Comparison of ENCODE assay signal across 8 cellular contexts in the genomic region with DNA sequence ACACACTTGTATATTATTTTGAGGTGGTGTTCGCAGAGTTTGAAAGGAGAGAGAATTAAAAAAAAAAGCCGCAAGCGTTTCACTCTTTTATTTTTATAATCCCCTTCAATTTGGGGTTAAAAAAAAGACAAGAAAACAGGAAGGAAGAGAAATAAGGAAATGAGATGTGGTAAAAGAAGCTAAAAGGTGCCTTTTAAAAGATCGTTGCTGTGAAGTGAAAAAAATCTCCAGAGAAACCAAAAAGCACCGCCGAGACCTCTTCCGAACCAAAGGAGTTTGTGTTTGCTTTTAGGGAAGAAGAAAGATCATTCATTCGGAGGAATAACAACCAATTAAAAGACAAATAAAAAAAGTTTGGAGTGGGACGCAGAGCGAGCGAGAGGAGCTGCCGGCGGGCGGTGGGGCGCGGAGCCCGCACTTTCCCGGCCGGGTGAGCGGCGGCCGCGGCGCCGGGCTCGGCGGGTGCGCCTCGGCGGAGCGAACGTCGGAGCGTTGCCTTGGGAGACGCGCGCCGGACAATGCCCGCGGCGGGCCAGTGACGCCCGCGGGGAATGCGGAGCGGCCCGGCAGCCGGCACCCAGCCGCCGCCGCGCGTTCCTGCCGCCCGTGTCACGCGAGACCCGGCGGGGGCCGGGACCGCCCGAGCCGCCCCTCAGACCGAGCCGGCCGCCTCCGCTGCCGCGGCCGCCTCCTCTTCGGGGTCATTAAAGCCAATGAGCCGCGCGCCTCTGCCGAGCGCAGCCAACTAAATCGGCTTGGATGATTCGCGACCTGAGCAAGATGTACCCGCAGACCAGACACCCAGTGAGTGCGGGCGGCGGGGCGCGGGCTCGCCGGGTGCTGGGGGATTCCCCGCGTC. TPM values are rescaled to one million over a fixed set of nuclear protein-coding genes. Genes with fewer than 3 reads are reported as not detected.
DNase-seq lines count a peak whose midpoint lies in the region; ATAC-seq and TF ChIP-seq lines count a peak whose summit lies in the region.

No MANE protein-coding gene starts in this region.

- H3K4me3 Mint-ChIP-seq in activated T-helper 17 cell treated with anti-CD3 and anti-CD28 coated beads, Interleukin-2, amount 50 U/mL, for 72 hours: peak overlapping the region; percentile 88
- peak overlapping the region; percentile 95 for H3K4me3 Mint-ChIP-seq in neural progenitor cell

- H2AFZ ChIP-seq in neural progenitor cell (replicated peaks): no peak overlapping the region

- no peak for TF ChIP-seq CTCF in neural progenitor cell (IDR thresholded peaks at IDR 0.05)

- ATAC-seq in activated T-helper 17 cell treated with anti-CD3 and anti-CD28 coated beads, Interleukin-2, amount 50 U/mL, for 72 hours (replicated peaks): no peak

- H3K9me3 Mint-ChIP-seq in activated T-helper 17 cell treated with anti-CD3 and anti-CD28 coated beads, Interleukin-2, amount 50 U/mL, for 72 hours: no peaks in the 10 kb centered on the region
- peaks cover 10% of the 10 kb centered on the region for H3K9me3 Mint-ChIP-seq in neural progenitor cell

- H3K27me3 Mint-ChIP-seq in activated T-helper 17 cell treated with anti-CD3 and anti-CD28 coated beads, Interleukin-2, amount 50 U/mL, for 72 hours: no peaks in the 10 kb centered on the region
- H3K27me3 Mint-ChIP-seq in neural progenitor cell (ENCODE audit: insufficient read depth, low read depth): peaks cover 14% of the 10 kb centered on the region

- peak; percentile 81 for DNase-seq in activated gamma-delta T cell (lab: John Stamatoyannopoulos, UW)
- no peak for DNase-seq in activated gamma-delta T cell treated with Interleukin-2 at 50 U/mL for 16 hours
- DNase-seq in NCI-H226: peak; percentile 20
- peak; percentile 55 for DNase-seq in glomerular visceral epithelial cell (ENCODE audit: extremely low spot score)
- DNase-seq in neural progenitor cell (ENCODE audit: low spot score): peak; percentile 83
- DNase-seq in COLO829 (ENCODE audit: low spot score): no peak
- DNase-seq in GOT3 (lab: John Stamatoyannopoulos, UW): no peak

- H3K4me1 ChIP-seq in neural progenitor cell: peaks cover 22% of the 10 kb centered on the region

- H3K4me3 ChIP-seq in neural progenitor cell: peak overlapping the region; percentile 96

- H3K27me3 ChIP-seq in neural progenitor cell: peaks cover 6% of the 10 kb centered on the region

- peaks cover 11% of the 10 kb centered on the region for H3K36me3 Mint-ChIP-seq in activated T-helper 17 cell treated with anti-CD3 and anti-CD28 coated beads, Interleukin-2, amount 50 U/mL, for 72 hours (ENCODE audit: low read depth)
- H3K36me3 Mint-ChIP-seq in neural progenitor cell: peaks cover 26% of the 10 kb centered on the region

- H3K4me1 Mint-ChIP-seq in activated T-helper 17 cell treated with anti-CD3 and anti-CD28 coated beads, Interleukin-2, amount 50 U/mL, for 72 hours: peaks cover 12% of the 10 kb centered on the region
- H3K4me1 Mint-ChIP-seq in neural progenitor cell: peaks cover 26% of the 10 kb centered on the region

- H4K20me1 ChIP-seq in neural progenitor cell (ENCODE audit: low read depth): peaks cover 50% of the 10 kb centered on the region

- peaks cover 9% of the 10 kb centered on the region for H3K36me3 ChIP-seq in neural progenitor cell

- H3K27ac ChIP-seq in neural progenitor cell: peak overlapping the region; percentile 94

- peaks cover 56% of the 10 kb centered on the region for H3K79me2 ChIP-seq in neural progenitor cell (ENCODE audit: low read depth)

- peak overlapping the region; percentile 88 for H3K4me2 ChIP-seq in neural progenitor cell

- H3F3A ChIP-seq in neural progenitor cell (ENCODE audit: low read depth): peaks cover 21% of the 10 kb centered on the region

- H3K27ac Mint-ChIP-seq in activated T-helper 17 cell treated with anti-CD3 and anti-CD28 coated beads, Interleukin-2, amount 50 U/mL, for 72 hours: no peak overlapping the region
- no peak overlapping the region for H3K27ac Mint-ChIP-seq in neural progenitor cell

- no peaks in the 10 kb centered on the region for H3K9me3 ChIP-seq in neural progenitor cell (ENCODE audit: low read depth)

- peak overlapping the region; percentile 85 for H3K9ac ChIP-seq in neural progenitor cell

RNA-seq across cellular contexts. Expression of gene TLE4, which starts 0.5 kb away (rescaled TPM):
- 10 to 100 TPM; 17.4 to 19.3 TPM for total RNA-seq in activated T-helper 17 cell treated with anti-CD3 and anti-CD28 coated beads, Interleukin-2, amount 50 U/mL, for 72 hours
- total RNA-seq in neural progenitor cell (ENCODE audit: low replicate concordance): 236 and 265 TPM in 2 replicates

Comparison
In these comparisons a context has a peak if more than half of its experiments do, and no peak if none do; other contexts are left out.
1. DNase-seq: peak in activated gamma-delta T cell (single experiment), NCI-H226 (single experiment), glomerular visceral epithelial cell (single experiment) and neural progenitor cell (single experiment); none in activated gamma-delta T cell treated with Interleukin-2 at 50 U/mL for 16 hours (single experiment), COLO829 (single experiment) and GOT3 (single experiment).
2. RNA of gene TLE4, which starts 0.5 kb away (total RNA-seq): 236 to 265 TPM in neural progenitor cell; 17.4 to 19.3 TPM in activated T-helper 17 cell treated with anti-CD3 and anti-CD28 coated beads, Interleukin-2, amount 50 U/mL, for 72 hours; every median in the first group is over 10 times any median in the second.